In genomic region chr17:78822552-78822951, GRCh38 we compare ENCODE assay signal across 9 cellular contexts. TPM values are rescaled to one million over a fixed set of nuclear protein-coding genes. Genes with fewer than 3 reads are reported as not detected.
DNase-seq lines count a peak whose midpoint lies in the region; ATAC-seq, FAIRE-seq and TF ChIP-seq lines count a peak whose summit lies in the region.
"Had no signal": no experiment of that assay in that cellular context is flagged by ENCODE, and none has a peak within 500 bp of the region (broad histone marks: within the 10 kb centered on the region; RNA-seq: fewer than 3 reads in every experiment).

No MANE protein-coding gene starts in this region.

- peaks cover 34% of the 10 kb centered on the region for H4K20me1 ChIP-seq in astrocyte (ENCODE audit: insufficient read depth, low read length)

- H3K27me3 ChIP-seq in astrocyte (ENCODE audit: insufficient read depth, low read length) (no peaks in the 10 kb centered on the region), colonic mucosa (no peaks in the 10 kb centered on the region)

- peaks cover 25% of the 10 kb centered on the region for H3K4me1 ChIP-seq in astrocyte (ENCODE audit: insufficient read depth, low read length)
- no peaks in the 10 kb centered on the region for H3K4me1 ChIP-seq in colonic mucosa

- TF ChIP-seq CTCF in AG04449 (IDR thresholded peaks at IDR 0.05; ENCODE audit: insufficient read depth, low read length, missing control alignments) (no peak), astrocyte (IDR thresholded peaks at IDR 0.05; ENCODE audit: insufficient read depth, low read depth, low read length) (no peak), colonic mucosa (IDR thresholded peaks at IDR 0.05) (no peak)

- H3K27ac Mint-ChIP-seq in astrocyte (ENCODE audit: unreplicated experiment) = peak overlapping the region; percentile 91

- H3K4me3 ChIP-seq in AG04449 (ENCODE audit: low read depth, low read length) (peak overlapping the region; percentile 25), astrocyte (ENCODE audit: insufficient read depth, low read depth, low read length) (no peak overlapping the region), colonic mucosa (no peak overlapping the region)

- peak overlapping the region; percentile 61 for H3K9ac ChIP-seq in astrocyte (ENCODE audit: low read length)
- H3K9ac ChIP-seq in colonic mucosa (ENCODE audit: low read depth in 2 of 2, low read length in 2 of 2) = no peak overlapping the region

- intact Hi-C loops in left colon (cut with DNase I, micrococcal nuclease) = no loop called here
- intact Hi-C loops in colonic mucosa (cut with DNase I) = no loop called here

- H3K36me3 ChIP-seq in astrocyte (ENCODE audit: insufficient read depth, low read length) (peaks cover 68% of the 10 kb centered on the region), colonic mucosa (peaks cover 5% of the 10 kb centered on the region)

- H3K36me3 Mint-ChIP-seq in astrocyte (ENCODE audit: low read depth, unreplicated experiment) = peaks cover 40% of the 10 kb centered on the region

- H2AFZ ChIP-seq in astrocyte (ENCODE audit: low read depth, low read length) = no peak overlapping the region

- peak overlapping the region; percentile 13 for H3K4me3 Mint-ChIP-seq in astrocyte (ENCODE audit: unreplicated experiment)

- ATAC-seq in left colon = no peak
- ATAC-seq in GM21619 (IDR thresholded peaks at IDR 0.05; ENCODE audit: unreplicated experiment) = no peak

- no peaks in the 10 kb centered on the region for H3K9me3 Mint-ChIP-seq in astrocyte (ENCODE audit: unreplicated experiment)

- no peak for FAIRE-seq in astrocyte (lab: Jason Lieb, UNC)
- FAIRE-seq: endothelial cell of umbilical vein had no signal

- H3K9me3 ChIP-seq in astrocyte (ENCODE audit: insufficient read depth, low read depth, low read length) (no peaks in the 10 kb centered on the region), colonic mucosa (no peaks in the 10 kb centered on the region)

- H3K27ac ChIP-seq in astrocyte (ENCODE audit: low read depth, low read length) (peak overlapping the region; percentile 94), colonic mucosa (no peak overlapping the region)

- POLR2A ChIA-PET in AG04449 (lab: Yijun Ruan, JAX) = interaction anchor here (0.7 to 1.5 kb wide), 7 partner anchors 11 to 230 kb away, joined by 3 to 4 read pairs (median 3); partner anchors contain the start of gene USP36

- H3K27me3 Mint-ChIP-seq in astrocyte (ENCODE audit: low read depth, unreplicated experiment) = no peaks in the 10 kb centered on the region

- CTCF ChIA-PET in AG04449 (lab: Yijun Ruan, JAX) = interaction anchor here (0.9 to 3.9 kb wide), 4 partner anchors 12 to 326 kb away, joined by 3 to 13 read pairs (median 4); no protein-coding TSS in a partner anchor

- H3K4me1 Mint-ChIP-seq in astrocyte (ENCODE audit: low read depth, unreplicated experiment) = peaks cover 20% of the 10 kb centered on the region

- H3K4me2 ChIP-seq in astrocyte (ENCODE audit: low read length) = peak overlapping the region; percentile 74

- DNase-seq in AG04449 (ENCODE audit: low read depth, low spot score) = peak; percentile 94
- DNase-seq in HCEC 1CT = peak; percentile 95
- peak; percentile 99 for DNase-seq in astrocyte (ENCODE audit: low read depth)
- peak; percentile 98 for DNase-seq in iris pigment epithelial cell (ENCODE audit: low read depth)
- DNase-seq in left colon = no peak
- DNase-seq in colonic mucosa = no peak
- DNase-seq in HK-2 (ENCODE audit: unreplicated experiment) = no peak

- H3K79me2 ChIP-seq in astrocyte (ENCODE audit: insufficient read depth, low read length) = peaks cover 49% of the 10 kb centered on the region

RNA-seq across cellular contexts. Expression of gene USP36, which starts 18.1 kb away (rescaled TPM):
- total RNA-seq in astrocyte = 48.1 and 51.0 TPM in 2 replicates
- total RNA-seq in left colon = 10 to 100 TPM; 35.7 to 45.1 TPM
- 10 to 100 TPM; 27.4 to 32.6 TPM for total RNA-seq in colonic mucosa

RNA-seq across cellular contexts. Expression of gene CYTH1, which starts 40.5 kb away (rescaled TPM):
- total RNA-seq in astrocyte (22.4 and 25.0 TPM in 2 replicates), left colon (10 to 100 TPM; 70.6 to 79.0 TPM), colonic mucosa (10 to 100 TPM; 54.6 to 68.9 TPM)

Comparison
In these comparisons a context has a peak if more than half of its experiments do, and no peak if none do; other contexts are left out.
1. DNase-seq: peak in AG04449 (single experiment), HCEC 1CT (single experiment), astrocyte (single experiment) and iris pigment epithelial cell (single experiment); none in left colon (0 of 2), colonic mucosa (single experiment) and HK-2 (single experiment).